8 cellular contexts compared by ENCODE assay signal in genomic region chr17:28900986-28901726, GRCh38. TPM values are rescaled to one million over a fixed set of nuclear protein-coding genes. Genes with fewer than 3 reads are reported as not detected.
DNase-seq lines count a peak whose midpoint lies in the region; ATAC-seq and TF ChIP-seq lines count a peak whose summit lies in the region.
"Had no signal": no experiment of that assay in that cellular context is flagged by ENCODE, and none has a peak within 500 bp of the region (broad histone marks: within the 10 kb centered on the region; RNA-seq: fewer than 3 reads in every experiment).

No MANE protein-coding gene starts in this region.

- peaks cover 44% of the 10 kb centered on the region for H3K4me1 Mint-ChIP-seq in activated T-helper 2 cell treated with anti-CD3 and anti-CD28 coated beads, Interferon-gamma antibody, Interleukin-2, Interleukin-4, amounts not matched to agents 10 μg/mL and 5 μg/mL and 100 μg/mL, durations not matched to agents 14 hours and 24 hours and 36 hours (ENCODE audit: low read depth)
- peaks cover 32% of the 10 kb centered on the region for H3K4me1 Mint-ChIP-seq in neural progenitor cell

- peak overlapping the region; percentile 66; the same call in 1 of the 2 replicates for H3K4me3 ChIP-seq in HL-60 (replicated peaks; ENCODE audit: insufficient read depth, low read length)
- peak overlapping the region; percentile 97 for H3K4me3 ChIP-seq in neural progenitor cell
- no peak overlapping the region for H3K4me3 ChIP-seq in mucosa of descending colon

- peaks cover 80% of the 10 kb centered on the region for H3F3A ChIP-seq in neural progenitor cell (ENCODE audit: low read depth)

- H3K27ac ChIP-seq in HL-60 (replicated peaks): no peak overlapping the region
- H3K27ac ChIP-seq in neural progenitor cell: no peak overlapping the region

- H3K79me2 ChIP-seq in neural progenitor cell (ENCODE audit: low read depth): peaks cover 22% of the 10 kb centered on the region

- H2AFZ ChIP-seq in neural progenitor cell (replicated peaks): no peak overlapping the region

- no peaks in the 10 kb centered on the region for H3K27me3 Mint-ChIP-seq in activated T-helper 2 cell treated with anti-CD3 and anti-CD28 coated beads, Interferon-gamma antibody, Interleukin-2, Interleukin-4, amounts not matched to agents 10 μg/mL and 5 μg/mL and 100 μg/mL, durations not matched to agents 14 hours and 24 hours and 36 hours (ENCODE audit: low read depth)
- H3K27me3 Mint-ChIP-seq in neural progenitor cell (ENCODE audit: insufficient read depth, low read depth): peaks cover 4% of the 10 kb centered on the region

- H3K9me3 Mint-ChIP-seq in activated T-helper 2 cell treated with anti-CD3 and anti-CD28 coated beads, Interferon-gamma antibody, Interleukin-2, Interleukin-4, amounts not matched to agents 10 μg/mL and 5 μg/mL and 100 μg/mL, durations not matched to agents 14 hours and 24 hours and 36 hours: no peaks in the 10 kb centered on the region
- no peaks in the 10 kb centered on the region for H3K9me3 Mint-ChIP-seq in neural progenitor cell

- peak overlapping the region; percentile 86 for H3K4me2 ChIP-seq in neural progenitor cell

- no peaks in the 10 kb centered on the region for H3K27me3 ChIP-seq in HL-60 (ENCODE audit: insufficient read depth, poor library complexity, severe bottlenecking)
- no peaks in the 10 kb centered on the region for H3K27me3 ChIP-seq in neural progenitor cell

- peak overlapping the region; percentile 90 for H3K4me3 Mint-ChIP-seq in activated T-helper 2 cell treated with anti-CD3 and anti-CD28 coated beads, Interferon-gamma antibody, Interleukin-2, Interleukin-4, amounts not matched to agents 10 μg/mL and 5 μg/mL and 100 μg/mL, durations not matched to agents 14 hours and 24 hours and 36 hours (ENCODE audit: low read depth)
- H3K4me3 Mint-ChIP-seq in neural progenitor cell: peak overlapping the region; percentile 86

- intact Hi-C loops in activated T-helper 2 cell treated with anti-CD3 and anti-CD28 coated beads, Interferon-gamma antibody, Interleukin-2, Interleukin-4, amounts not matched to agents 10 μg/mL and 5 μg/mL and 100 μg/mL, durations not matched to agents 14 hours and 24 hours and 36 hours (cut with micrococcal nuclease): no loop called here
- intact Hi-C loops in mucosa of descending colon (cut with DNase I, micrococcal nuclease): no loop called here

- DNase-seq in HL-60 (ENCODE audit: low read depth in 1 of 2, low spot score in 1 of 2) (no peak), neural progenitor cell (ENCODE audit: low spot score) (no peak), mucosa of descending colon (no peak)
- DNase-seq in activated T-helper 2 cell treated with anti-CD3 and anti-CD28 coated beads, Interferon-gamma antibody, Interleukin-2, Interleukin-4, amounts not matched to agents 10 μg/mL and 5 μg/mL and 100 μg/mL, durations not matched to agents 14 hours and 24 hours and 36 hours (ENCODE audit: low spot score): no peak
- DNase-seq: stimulated activated CD4-positive, alpha-beta T cell treated with anti-CD3 and anti-CD28 coated beads, Interleukin-4, amount 100 ng/mL, for 4 hours had no signal

- H3K4me1 ChIP-seq in neural progenitor cell: peaks cover 6% of the 10 kb centered on the region
- H3K4me1 ChIP-seq in mucosa of descending colon (ENCODE audit: low read depth): peaks cover 29% of the 10 kb centered on the region

- TF ChIP-seq CTCF in HL-60 (IDR thresholded peaks at IDR 0.05; ENCODE audit: insufficient read depth, low read length) (no peak), neural progenitor cell (IDR thresholded peaks at IDR 0.05) (no peak), mucosa of descending colon (IDR thresholded peaks at IDR 0.05) (no peak)

- H3K9ac ChIP-seq in neural progenitor cell: no peak overlapping the region

- H4K20me1 ChIP-seq in neural progenitor cell (ENCODE audit: low read depth): peaks cover 13% of the 10 kb centered on the region

- H3K27ac Mint-ChIP-seq in activated T-helper 2 cell treated with anti-CD3 and anti-CD28 coated beads, Interferon-gamma antibody, Interleukin-2, Interleukin-4, amounts not matched to agents 10 μg/mL and 5 μg/mL and 100 μg/mL, durations not matched to agents 14 hours and 24 hours and 36 hours: no peak overlapping the region
- peak overlapping the region; percentile 10 for H3K27ac Mint-ChIP-seq in neural progenitor cell

- no peak for ATAC-seq in HG02870 (IDR thresholded peaks at IDR 0.05; ENCODE audit: unreplicated experiment)
- no peak for ATAC-seq in mucosa of descending colon
- no peak for ATAC-seq in GM18909 (IDR thresholded peaks at IDR 0.05; ENCODE audit: poor library complexity, unreplicated experiment)
- ATAC-seq: esophagus mucosa had no signal

- H3K9me3 ChIP-seq in neural progenitor cell (ENCODE audit: low read depth): no peaks in the 10 kb centered on the region
- H3K9me3 ChIP-seq in mucosa of descending colon: no peaks in the 10 kb centered on the region

- H3K36me3 ChIP-seq in neural progenitor cell (no peaks in the 10 kb centered on the region), mucosa of descending colon (ENCODE audit: low read depth) (no peaks in the 10 kb centered on the region)

- peaks cover 51% of the 10 kb centered on the region for H3K36me3 Mint-ChIP-seq in activated T-helper 2 cell treated with anti-CD3 and anti-CD28 coated beads, Interferon-gamma antibody, Interleukin-2, Interleukin-4, amounts not matched to agents 10 μg/mL and 5 μg/mL and 100 μg/mL, durations not matched to agents 14 hours and 24 hours and 36 hours (ENCODE audit: low read depth)
- peaks cover 21% of the 10 kb centered on the region for H3K36me3 Mint-ChIP-seq in neural progenitor cell

RNA-seq across cellular contexts. Expression of gene DHRS13, which starts 1.7 kb away (rescaled TPM):
- total RNA-seq in activated T-helper 2 cell treated with anti-CD3 and anti-CD28 coated beads, Interferon-gamma antibody, Interleukin-2, Interleukin-4, amounts not matched to agents 10 μg/mL and 5 μg/mL and 100 μg/mL, durations not matched to agents 14 hours and 24 hours and 36 hours: 30.6 and 32.9 TPM in 2 replicates
- total RNA-seq in neural progenitor cell (ENCODE audit: low replicate concordance): 25.6 and 36.0 TPM in 2 replicates
- 10 to 100 TPM in 1 of 3 donors, 1 to 10 TPM in 2; 7.1 to 10.1 (median 7.3) TPM for total RNA-seq in mucosa of descending colon

RNA-seq across cellular contexts. Expression of gene FLOT2, which starts 3.6 kb away (rescaled TPM):
- 136 and 143 TPM in 2 replicates for total RNA-seq in activated T-helper 2 cell treated with anti-CD3 and anti-CD28 coated beads, Interferon-gamma antibody, Interleukin-2, Interleukin-4, amounts not matched to agents 10 μg/mL and 5 μg/mL and 100 μg/mL, durations not matched to agents 14 hours and 24 hours and 36 hours
- total RNA-seq in neural progenitor cell (ENCODE audit: low replicate concordance): 84.0 and 131 TPM in 2 replicates
- total RNA-seq in mucosa of descending colon: 10 to 100 TPM; 87.9 to 98.0 (median 89.8) TPM

RNA-seq across cellular contexts. Expression of gene ERAL1, which starts 46.3 kb away (rescaled TPM):
- total RNA-seq in activated T-helper 2 cell treated with anti-CD3 and anti-CD28 coated beads, Interferon-gamma antibody, Interleukin-2, Interleukin-4, amounts not matched to agents 10 μg/mL and 5 μg/mL and 100 μg/mL, durations not matched to agents 14 hours and 24 hours and 36 hours: 54.5 and 60.4 TPM in 2 replicates
- total RNA-seq in neural progenitor cell (ENCODE audit: low replicate concordance) (25.8 and 44.8 TPM in 2 replicates), mucosa of descending colon (10 to 100 TPM; 28.6 to 38.7 (median 35.9) TPM)

RNA-seq across cellular contexts. Expression of gene PHF12, which starts 50.2 kb away (rescaled TPM):
- total RNA-seq in activated T-helper 2 cell treated with anti-CD3 and anti-CD28 coated beads, Interferon-gamma antibody, Interleukin-2, Interleukin-4, amounts not matched to agents 10 μg/mL and 5 μg/mL and 100 μg/mL, durations not matched to agents 14 hours and 24 hours and 36 hours: 59.5 and 62.1 TPM in 2 replicates
- total RNA-seq in neural progenitor cell (ENCODE audit: low replicate concordance) (49.1 and 54.3 TPM in 2 replicates), mucosa of descending colon (10 to 100 TPM; 35.9 to 59.7 (median 39.2) TPM)

RNA-seq across cellular contexts. Expression of gene FAM222B, which starts 58.6 kb away (rescaled TPM):
- 19.6 and 23.0 TPM in 2 replicates for total RNA-seq in activated T-helper 2 cell treated with anti-CD3 and anti-CD28 coated beads, Interferon-gamma antibody, Interleukin-2, Interleukin-4, amounts not matched to agents 10 μg/mL and 5 μg/mL and 100 μg/mL, durations not matched to agents 14 hours and 24 hours and 36 hours
- total RNA-seq in neural progenitor cell (ENCODE audit: low replicate concordance) (7.1 and 17.7 TPM in 2 replicates), mucosa of descending colon (10 to 100 TPM; 25.3 to 40.0 (median 30.0) TPM)
